9 cellular contexts compared by ENCODE assay signal in the genomic region with DNA sequence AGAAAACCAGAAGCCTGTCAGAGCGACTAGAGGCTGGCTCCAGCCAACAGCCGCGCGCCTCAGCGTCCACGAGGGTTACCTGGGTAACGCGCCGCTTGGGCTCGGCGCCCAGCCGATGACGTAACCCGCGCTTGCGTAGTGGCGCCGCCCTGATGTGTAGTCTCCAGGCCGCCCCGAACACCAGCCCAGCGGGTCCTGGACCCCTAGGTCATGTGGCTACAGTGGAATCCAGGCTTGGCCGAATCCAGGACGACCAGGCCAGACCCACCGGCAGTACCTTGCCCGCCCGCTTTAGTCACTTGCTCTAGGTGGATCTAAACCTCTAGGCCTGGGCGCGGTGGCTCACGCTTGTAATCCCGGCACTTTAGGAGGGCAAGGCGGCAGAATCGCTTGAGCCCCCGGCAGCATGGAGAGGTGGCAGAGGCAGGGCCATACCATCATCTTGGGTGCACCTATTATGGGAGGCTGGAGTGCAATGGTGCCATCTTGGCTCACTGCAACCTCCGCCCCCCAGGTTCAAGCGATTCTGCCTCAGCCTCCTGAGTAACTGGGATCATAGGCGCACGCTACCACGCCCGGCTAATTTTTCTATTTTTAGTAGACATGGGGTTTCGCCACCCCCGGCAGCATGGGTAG. TPM values are rescaled to one million over a fixed set of nuclear protein-coding genes. Genes with fewer than 3 reads are reported as not detected.
A peak's percentile ranks its signal among the peaks of the same experiment; 100 is the strongest.
DNase-seq lines count a peak whose midpoint lies in the region; ATAC-seq and TF ChIP-seq lines count a peak whose summit lies in the region.
"Had no signal": no experiment of that assay in that cellular context is flagged by ENCODE, and none has a peak within 500 bp of the region (broad histone marks: within the 10 kb centered on the region; RNA-seq: fewer than 3 reads in every experiment).

No MANE protein-coding gene starts in this region.

- in situ Hi-C loops in IMR-90 (cut with MboI; ENCODE audit: low sequenced_read_pairs), result no loop called here
- in situ Hi-C loops in gastrocnemius medialis (cut with MboI; ENCODE audit: low sequenced_read_pairs in 4 of 4), result no loop called here

- TF ChIP-seq POLR2A in IMR-90 (IDR thresholded peaks at IDR 0.05; ENCODE audit: low read depth, low read length) (no peak), gastrocnemius medialis (IDR thresholded peaks at IDR 0.05) (no peak)

- no peaks in the 10 kb centered on the region; the same call in 1 of the 2 replicates for H3K36me3 ChIP-seq in ES-I3 (ENCODE audit: insufficient read depth, low read length)
- H3K36me3 ChIP-seq in IMR-90 (ENCODE audit: control insufficient read depth, insufficient read depth, low read length), result peaks cover 16% of the 10 kb centered on the region
- H3K36me3 ChIP-seq in gastrocnemius medialis, result peaks cover 0 to 26% of the 10 kb centered on the region in 2 donors

- TF ChIP-seq CTCF in IMR-90 (conservative IDR thresholded peaks at IDR 0.05; ENCODE audit: low read depth, low read length) (no peak), gastrocnemius medialis (IDR thresholded peaks at IDR 0.05 in 4 of 5, conservative IDR thresholded peaks at IDR 0.05 in 1 of 5) (no peak)

- H3K4me3 ChIP-seq in IMR-90 (ENCODE audit: insufficient read depth, low read depth, low read length) (peak overlapping the region; percentile 58), gastrocnemius medialis (peak overlapping the region; percentile 30 to 51 (median 41))
- H3K4me3 ChIP-seq: SJSA1 had no signal

- CTCF ChIA-PET in IMR-90 (lab: Yijun Ruan, JAX), result no interaction called here

- no peak overlapping the region for H3K23ac ChIP-seq in IMR-90 (ENCODE audit: low read depth, low read length)

- H3K4me2 ChIP-seq in IMR-90 (ENCODE audit: low read depth, low read length), result peak overlapping the region; percentile 88

- H4K91ac ChIP-seq in IMR-90 (ENCODE audit: insufficient read depth, low read depth, low read length), result no peak overlapping the region

- peak overlapping the region; percentile 85 for H2AFZ ChIP-seq in IMR-90 (replicated peaks; ENCODE audit: low read length, poor library complexity)

- H3K4me1 ChIP-seq in ES-I3 (ENCODE audit: insufficient read depth, low read length) (no peaks in the 10 kb centered on the region), IMR-90 (ENCODE audit: control insufficient read depth, insufficient read depth, low read length) (no peaks in the 10 kb centered on the region), gastrocnemius medialis (no peaks in the 10 kb centered on the region)
- H3K4me1 ChIP-seq: SJSA1 had no signal

- 7% methylated on average over 25 of the region's 41 CpGs; no CpG with 5 or more reads in 1 of the 2 experiments for WGBS in IMR-90 (ENCODE audit: extremely low coverage in 2 of 2, insufficient read length in 1 of 2), 2 experiments

- no peak overlapping the region for H2BK15ac ChIP-seq in IMR-90 (ENCODE audit: low read depth, low read length)

- H4K8ac ChIP-seq in IMR-90 (ENCODE audit: low read depth in 2 of 2, low read length in 2 of 2), result peak overlapping the region; percentile 66 to 92; a peak in 3 of 4 replicates

- H2BK5ac ChIP-seq in IMR-90 (ENCODE audit: low read depth, low read length, poor library complexity, severe bottlenecking), result no peak overlapping the region

- peak overlapping the region; percentile 85 for H4K5ac ChIP-seq in IMR-90 (ENCODE audit: low read depth, low read length)

- no peak overlapping the region for H2BK120ac ChIP-seq in IMR-90 (ENCODE audit: low read depth, low read length)

- no peak overlapping the region for H2AK5ac ChIP-seq in IMR-90 (ENCODE audit: low read depth, low read length)

- no peak overlapping the region for H3K18ac ChIP-seq in IMR-90 (ENCODE audit: low read depth, low read length)

- intact Hi-C loops in IMR-90 (cut with micrococcal nuclease), result loop anchor here (10.0 kb wide), 1 partner anchor 145 kb away; a partner anchor contains a TSS
- intact Hi-C loops in gastrocnemius medialis (cut with DNase I; ENCODE audit: low total_unique reads), result loop anchor here (10.0 kb wide), 1 partner anchor 315 kb away; a partner anchor contains a TSS

- ATAC-seq in IMR-90 (ENCODE audit: low read depth) (peak; percentile 93), gastrocnemius medialis (peak in 1 of 2 donors; percentile 50), HG03095 (IDR thresholded peaks at IDR 0.05; ENCODE audit: unreplicated experiment) (no peak), GM18511 (IDR thresholded peaks at IDR 0.05; ENCODE audit: unreplicated experiment) (no peak)

- peak overlapping the region; percentile 11; the same call in 1 of the 2 replicates for H3K9ac ChIP-seq in ES-I3 (ENCODE audit: low read depth, low read length)
- H3K9ac ChIP-seq in IMR-90 (ENCODE audit: low read depth, low read length), result peak overlapping the region; percentile 38; the same call in 1 of the 2 replicates

- no peak overlapping the region for H2BK20ac ChIP-seq in IMR-90 (ENCODE audit: low read depth, low read length)

- H3K56ac ChIP-seq in IMR-90 (ENCODE audit: extremely low read depth, insufficient read depth, low read length), result no peak overlapping the region

- TF ChIP-seq RAD21 in IMR-90 (IDR thresholded peaks at IDR 0.05; ENCODE audit: low read length), result no peak

- H3K14ac ChIP-seq in IMR-90 (replicated peaks; ENCODE audit: low read depth, low read length), result no peak overlapping the region

- H3K27me3 ChIP-seq in IMR-90 (ENCODE audit: control insufficient read depth, insufficient read depth, low read length), result no peaks in the 10 kb centered on the region
- H3K27me3 ChIP-seq in gastrocnemius medialis, result peaks cover 0 to 32% (median 0%) of the 10 kb centered on the region in 3 donors
- H3K27me3 ChIP-seq: SJSA1 had no signal

- POLR2A ChIA-PET in IMR-90 (lab: Charles Lee; ENCODE audit: unreplicated experiment), result no interaction called here

- no peak overlapping the region for H3K4ac ChIP-seq in IMR-90 (ENCODE audit: low read depth, low read length)

- H3K79me1 ChIP-seq in IMR-90 (ENCODE audit: low read depth in 1 of 2, low read length in 2 of 2), result no peaks in the 10 kb centered on the region; a peak in 1 of 4 replicates

- H3K9me1 ChIP-seq in IMR-90 (ENCODE audit: insufficient read depth, low read length), result no peaks in the 10 kb centered on the region

- dilution Hi-C loops in IMR-90 (cut with HindIII; ENCODE audit: low sequenced_read_pairs, unreplicated experiment), result no loop called here

- BruUV-seq in IMR-90 (replicated peaks; lab: Mats Ljungman, UMichigan), result no TSS peak

- H3K27ac ChIP-seq in IMR-90 (ENCODE audit: insufficient read depth, low read length), result peak overlapping the region; percentile 40
- H3K27ac ChIP-seq in gastrocnemius medialis, result peak overlapping the region in 1 of 4 donors; percentile 57
- H3K27ac ChIP-seq: SJSA1 had no signal

- H3K9me3 ChIP-seq in ES-I3 (ENCODE audit: control insufficient read depth, insufficient read depth, low read length) (peaks cover 2% of the 10 kb centered on the region; the same call in 1 of the 2 replicates), IMR-90 (ENCODE audit: control insufficient read depth, insufficient read depth, low read length) (peaks cover 55% of the 10 kb centered on the region), gastrocnemius medialis (peaks cover 3 to 25% (median 3%) of the 10 kb centered on the region in 3 donors)

- H2AK9ac ChIP-seq in IMR-90 (replicated peaks; ENCODE audit: low read depth, low read length, poor library complexity), result no peak overlapping the region

- peak; percentile 63 for DNase-seq in IMR-90
- peak; percentile 38 for DNase-seq in T-helper 9 cell
- peak; percentile 41 for DNase-seq in brain pericyte (ENCODE audit: low read depth, low spot score)
- DNase-seq in iPS DF 19.7 (ENCODE audit: low read depth, low spot score), result peak; percentile 59
- DNase-seq in gastrocnemius medialis, result peak; percentile 15 to 30

- H4K20me1 ChIP-seq in IMR-90 (ENCODE audit: insufficient read depth, low read length), result no peaks in the 10 kb centered on the region

TF ChIP-seq in IMR-90, 13 proteins besides CTCF, POLR2A, EP300 and RAD21 (continues in another document):
- TF ChIP-seq FOS (IDR thresholded peaks at IDR 0.05; ENCODE audit: low read depth, low read length) (no peak), MAFK (IDR thresholded peaks at IDR 0.05; ENCODE audit: low read depth, low read length) (no peak), CEBPB (IDR thresholded peaks at IDR 0.05; ENCODE audit: low read depth, low read length) (peak; percentile 69), NFE2L2 (IDR thresholded peaks at IDR 0.05; ENCODE audit: low read depth, low read length) (no peak)
- TF ChIP-seq, protein P1, sequence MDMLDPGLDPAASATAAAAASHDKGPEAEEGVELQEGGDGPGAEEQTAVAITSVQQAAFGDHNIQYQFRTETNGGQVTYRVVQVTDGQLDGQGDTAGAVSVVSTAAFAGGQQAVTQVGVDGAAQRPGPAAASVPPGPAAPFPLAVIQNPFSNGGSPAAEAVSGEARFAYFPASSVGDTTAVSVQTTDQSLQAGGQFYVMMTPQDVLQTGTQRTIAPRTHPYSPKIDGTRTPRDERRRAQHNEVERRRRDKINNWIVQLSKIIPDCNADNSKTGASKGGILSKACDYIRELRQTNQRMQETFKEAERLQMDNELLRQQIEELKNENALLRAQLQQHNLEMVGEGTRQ (IDR thresholded peaks at IDR 0.05; ENCODE audit: low read depth, low read length), result no peak

RNA-seq across cellular contexts. Expression of a gene that starts 7.2 kb away (rescaled TPM):
- 9.0 and 9.4 TPM in 2 replicates for total RNA-seq in IMR-90 (2012; rRNA removed)
- polyA plus RNA-seq in IMR-90 (2012; rRNA removed), result 2.6 and 4.3 TPM in 2 replicates
- polyA plus RNA-seq in IMR-90 (2012; cell fraction: cytosol; rRNA removed), result 3.5 and 3.7 TPM in 2 replicates
- 14.2 and 15.6 TPM in 2 replicates for polyA plus RNA-seq in IMR-90 (2012; cell fraction: nucleus; rRNA removed; ENCODE audit: low replicate concordance)
- total RNA-seq in gastrocnemius medialis, result 10 to 100 TPM in 1 of 4 donors, 1 to 10 TPM in 3; 2.9 to 15.3 (median 6.6) TPM

RNA-seq across cellular contexts. Expression of a gene that starts 24.0 kb away (rescaled TPM):
- total RNA-seq in IMR-90 (2012; rRNA removed), result not detected in 2 replicates
- 0.14 TPM in 1 of 2 replicates, not detected in the other for polyA plus RNA-seq in IMR-90 (2012; rRNA removed)
- 0.13 TPM in 1 of 2 replicates, not detected in the other for polyA plus RNA-seq in IMR-90 (2012; cell fraction: cytosol; rRNA removed)
- polyA plus RNA-seq in IMR-90 (2012; cell fraction: nucleus; rRNA removed; ENCODE audit: low replicate concordance), result 0.39 and 0.53 TPM in 2 replicates
- total RNA-seq in gastrocnemius medialis, result not detected
- total RNA-seq: SJSA1 had no signal

RNA-seq across cellular contexts. Expression of a gene that starts 35.5 kb away (rescaled TPM):
- total RNA-seq in IMR-90 (2012; rRNA removed) (not detected in 2 replicates), gastrocnemius medialis (not detected)
- polyA plus RNA-seq in IMR-90 (2012; rRNA removed), result 0.15 TPM in 1 of 2 replicates, not detected in the other
- polyA plus RNA-seq in IMR-90 (2012; cell fraction: cytosol; rRNA removed), result not detected in 2 replicates
- 0.42 TPM in 1 of 2 replicates, not detected in the other for polyA plus RNA-seq in IMR-90 (2012; cell fraction: nucleus; rRNA removed; ENCODE audit: low replicate concordance)
- total RNA-seq: SJSA1 had no signal

RNA-seq across cellular contexts. Expression of a gene that starts 49.3 kb away (rescaled TPM):
- total RNA-seq in IMR-90 (2012; rRNA removed), result 1.9 and 2.7 TPM in 2 replicates
- polyA plus RNA-seq in IMR-90 (2012; rRNA removed), result 2.4 and 2.7 TPM in 2 replicates
- polyA plus RNA-seq in IMR-90 (2012; cell fraction: cytosol; rRNA removed), result 0.58 and 1.1 TPM in 2 replicates
- polyA plus RNA-seq in IMR-90 (2012; cell fraction: nucleus; rRNA removed; ENCODE audit: low replicate concordance), result 9.2 and 12.1 TPM in 2 replicates
- under 1 TPM; 0.36 to 0.73 (median 0.53) TPM for total RNA-seq in gastrocnemius medialis
- total RNA-seq: SJSA1 had no signal
